ENCODE assay signal across 21 cellular contexts in the genomic region with DNA sequence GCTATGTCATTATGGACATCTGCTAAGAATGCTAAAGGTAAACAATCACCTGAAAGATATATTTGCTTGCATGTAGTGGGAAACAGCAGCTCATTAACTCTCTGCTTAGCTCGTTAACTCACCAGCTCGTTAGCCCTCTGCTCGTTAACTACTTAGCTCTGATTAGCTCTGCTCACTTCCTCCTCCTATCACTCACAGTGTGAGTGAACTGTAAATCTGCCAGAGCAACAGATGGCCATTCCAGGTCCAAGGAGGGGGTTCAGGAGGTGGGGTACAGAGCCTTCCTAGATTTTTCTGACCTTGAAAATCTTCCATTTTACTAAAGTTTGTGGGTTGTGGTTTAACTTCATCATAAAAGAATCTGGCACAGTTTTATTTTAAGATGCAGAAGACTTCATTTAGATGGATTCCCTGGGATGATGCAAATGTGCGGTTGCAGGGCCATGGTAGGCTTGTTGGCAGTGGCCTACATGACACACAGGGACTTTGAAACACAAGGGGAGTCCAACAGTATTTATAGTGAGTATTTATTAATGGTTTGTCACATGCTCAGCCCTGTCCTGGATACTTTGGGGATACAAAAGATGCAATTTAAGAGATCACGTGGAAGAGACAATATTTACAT.
DNase-seq lines count a peak whose midpoint lies in the region; FAIRE-seq and TF ChIP-seq lines count a peak whose summit lies in the region.
"Had no signal": no experiment of that assay in that cellular context is flagged by ENCODE, and none has a peak within 500 bp of the region (broad histone marks: within the 10 kb centered on the region; RNA-seq: fewer than 3 reads in every experiment).

No MANE protein-coding gene starts in this region.

- no peak for FAIRE-seq in urothelium cell line (lab: Jason Lieb, UNC)
- FAIRE-seq: A204.1, GM18507, HTR-8/SVneo had no signal

- H3K4me3 ChIP-seq in WERI-Rb-1 (ENCODE audit: low read depth, low read length): no peak overlapping the region
- H3K4me3 ChIP-seq: GM23338, HAP-1, Peyer's patch, SJSA1 had no signal

- H3K27me3 ChIP-seq in WERI-Rb-1 (ENCODE audit: insufficient read depth, low read depth, severe bottlenecking): no peaks in the 10 kb centered on the region
- H3K27me3 ChIP-seq: Peyer's patch, SJSA1 had no signal

- no peak for TF ChIP-seq CTCF in WERI-Rb-1 (IDR thresholded peaks at IDR 0.05; ENCODE audit: low read depth, low read length)

- DNase-seq in NCI-H2171 treated with DMSO at 0.1 percent for 48 hours (lab: John Stamatoyannopoulos, UW) (peak; percentile 14), NCI-H2171 (lab: John Stamatoyannopoulos, UW) (no peak), WERI-Rb-1 (peak; percentile 11), cerebellum (ENCODE audit: low spot score) (peak; percentile 46), anterior cingulate cortex (lab: John Stamatoyannopoulos, UW) (no peak), urothelium cell line (ENCODE audit: low spot score) (no peak)
- no peak for DNase-seq in activated naive CD4-positive, alpha-beta T cell treated with anti-CD3 and anti-CD28 coated beads, Interleukin-2, amount 50 U/mL, for 16 hours
- DNase-seq: DND-41; KG1; NCI-H1694; NCI-H2081; NCI-H446; NK-92 treated with Interleukin-12 subunit alpha and Interleukin-12 subunit beta, amount 100 ng/mL, for 24 hours; Peyer's patch; T-helper 1 cell had no signal

- H3K36me3 ChIP-seq in WERI-Rb-1: no peaks in the 10 kb centered on the region
- H3K36me3 ChIP-seq: HAP-1, Peyer's patch, SJSA1 had no signal

- H3K27ac ChIP-seq in WERI-Rb-1: no peak overlapping the region
- H3K27ac ChIP-seq: Peyer's patch, SJSA1 had no signal

- H3K9me3 ChIP-seq in WERI-Rb-1 (ENCODE audit: severe bottlenecking): no peaks in the 10 kb centered on the region
- H3K9me3 ChIP-seq: HAP-1, Peyer's patch had no signal

Comparison
In these comparisons a context has a peak if more than half of its experiments do, and no peak if none do; other contexts are left out.
1. DNase-seq: peak in NCI-H2171 treated with DMSO at 0.1 percent for 48 hours (single experiment), WERI-Rb-1 (single experiment) and cerebellum (single experiment); none in NCI-H2171 (single experiment), anterior cingulate cortex (0 of 58), urothelium cell line (single experiment) and activated naive CD4-positive, alpha-beta T cell treated with anti-CD3 and anti-CD28 coated beads, Interleukin-2, amount 50 U/mL, for 16 hours (single experiment).